27 cellular contexts compared by ENCODE assay signal in genomic region chrX:41050359-41050758, GRCh38.
"Had no signal": no experiment of that assay in that cellular context is flagged by ENCODE, and none has a peak within 500 bp of the region (broad histone marks: within the 10 kb centered on the region; RNA-seq: fewer than 3 reads in every experiment).

No MANE protein-coding gene starts in this region.

- DNase-seq: stimulated activated CD4-positive, alpha-beta T cell treated with anti-CD3 and anti-CD28 coated beads, Interleukin-2, amount 100 ng/mL, for 48 hours; stimulated activated CD4-positive, alpha-beta T cell treated with anti-CD3 and anti-CD28 coated beads, Interleukin-4, amount 100 ng/mL, for 1 hour; stimulated activated CD4-positive, alpha-beta T cell treated with anti-CD3 and anti-CD28 coated beads, Interleukin-4, amount 100 ng/mL, for 24 hours; stimulated activated CD4-positive, alpha-beta T cell treated with anti-CD3 and anti-CD28 coated beads, Interleukin-4, amount 100 ng/mL, for 4 hours; stimulated activated CD8-positive, alpha-beta memory T cell treated with anti-CD3 and anti-CD28 coated beads, Interleukin-4, amount 100 ng/mL, for 48 hours; stimulated activated naive B cell treated with anti-CD40 and anti-IgM and Interleukin-4, amounts not matched to agents 10 μg/mL and 1 μg/mL and 100 μg/mL, for 72 hours; stimulated activated naive CD4-positive, alpha-beta T cell; stimulated activated naive CD4-positive, alpha-beta T cell treated with Interleukin-2 at 50 U/mL for 16 hours; stimulated activated naive CD8-positive, alpha-beta T cell treated with anti-CD3 and anti-CD28 coated beads, Interleukin-15, amount 100 ng/mL, for 72 hours; stimulated activated naive CD8-positive, alpha-beta T cell treated with anti-CD3 and anti-CD28 coated beads, Interleukin-15, Interleukin-2, amounts not matched to agents 100 U/mL and 50 U/mL, for 24 hours; stomach; substantia nigra; testis; thyroid gland; tibial artery; transverse colon; trophoblast cell; upper lobe of left lung; upper lobe of right lung; uterus had no signal

- FAIRE-seq: urothelium cell line had no signal

- H3K4me1 ChIP-seq: stomach, suprapubic skin, thyroid gland, tibial artery, upper lobe of left lung, upper lobe of right lung, uterus, vagina had no signal

- H3K27ac ChIP-seq: stomach, suprapubic skin, testis, thoracic aorta, thyroid gland, tibial artery, tibial nerve, transverse colon, upper lobe of left lung, upper lobe of right lung, uterus, vagina had no signal

- H3K27me3 ChIP-seq: suprapubic skin, testis, thyroid gland, tibial artery, transverse colon, upper lobe of left lung, upper lobe of right lung, vagina had no signal

- H3K4me3 ChIP-seq: stomach, suprapubic skin, testis, thoracic aorta, thyroid gland, tibial artery, tibial nerve, transverse colon, upper lobe of left lung, upper lobe of right lung, uterus, vagina had no signal

- H3K9me3 ChIP-seq: stomach, suprapubic skin, testis, thoracic aorta, thyroid gland, tibial artery, tibial nerve, transverse colon, upper lobe of left lung, upper lobe of right lung, uterus, vagina had no signal

- H3K36me3 ChIP-seq: stomach, suprapubic skin, thoracic aorta, thyroid gland, tibial artery, tibial nerve, transverse colon, upper lobe of left lung, upper lobe of right lung, uterus, vagina had no signal

- ATAC-seq: stimulated activated effector memory CD8-positive, alpha-beta T cell treated with anti-CD3 and anti-CD28 coated beads, Interleukin-12 subunit alpha, Interleukin-12 subunit beta, amount 100 ng/mL, for 72 hours; stimulated activated memory B cell treated with anti-CD40 and anti-IgM and Interleukin-4, amounts not matched to agents 10 μg/mL and 1 μg/mL and 100 μg/mL, for 72 hours; stimulated activated naive B cell treated with anti-CD40 and anti-IgM and Interleukin-4, amounts not matched to agents 10 μg/mL and 1 μg/mL and 100 μg/mL, for 72 hours; stimulated activated naive CD8-positive, alpha-beta T cell treated with anti-CD3 and anti-CD28 coated beads, Interleukin-15, amount 100 ng/mL, for 72 hours; stimulated activated naive CD8-positive, alpha-beta T cell treated with anti-CD3 and anti-CD28 coated beads, Interleukin-15, Interleukin-2, amounts not matched to agents 100 U/mL and 50 U/mL, for 24 hours; upper lobe of right lung had no signal
